In the genomic region with DNA sequence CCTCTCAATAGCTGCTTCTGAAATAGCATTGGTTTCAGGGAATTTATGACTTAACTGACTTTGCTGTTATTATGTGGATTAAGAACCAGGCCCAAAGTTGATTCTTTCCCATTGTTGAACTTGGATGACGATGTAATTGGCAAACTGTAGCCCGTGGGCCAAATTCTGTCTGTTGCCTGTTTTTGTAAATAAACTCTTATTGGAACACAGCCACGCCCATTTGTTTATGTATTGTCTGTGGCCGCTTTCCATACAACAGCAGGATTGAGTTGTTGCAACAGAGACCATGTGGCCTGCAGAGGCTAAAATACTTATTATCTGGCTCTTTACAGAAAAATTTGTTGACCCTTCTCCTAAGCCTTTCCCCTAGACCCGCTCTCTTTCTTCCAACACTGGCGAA, we compare ENCODE assay signal across 16 cellular contexts. TPM values are rescaled to one million over a fixed set of nuclear protein-coding genes. Genes with fewer than 3 reads are reported as not detected.
"Had no signal": no experiment of that assay in that cellular context is flagged by ENCODE, and none has a peak within 500 bp of the region (broad histone marks: within the 10 kb centered on the region; RNA-seq: fewer than 3 reads in every experiment).

No MANE protein-coding gene starts in this region.

- H3K4me3 Mint-ChIP-seq: activated CD4-positive, alpha-beta T cell treated with anti-CD3 and anti-CD28 coated beads, Interleukin-2, amount 10 ng/mL, durations not matched to agents 24 days and 14 days; activated CD8-positive, alpha-beta T cell treated with anti-CD3 and anti-CD28 coated beads, Interleukin-2, amount 10 ng/mL, durations not matched to agents 7 days and 5 days; activated naive CD8-positive, alpha-beta T cell treated with anti-CD3 and anti-CD28 coated beads, Interleukin-2, amount 10 ng/mL, durations not matched to agents 7 days and 5 days; dendritic cell treated with granulocyte-macrophage colony-stimulating factor and Interleukin-4, amounts not matched to agents 40 ng/mL and 50 ng/mL, for 4 days; stimulated activated naive CD8-positive, alpha-beta T cell treated with anti-CD3 and anti-CD28 coated beads, Interleukin-15, amount 100 ng/mL, for 72 hours had no signal

- H3K27me3 ChIP-seq: sigmoid colon, upper lobe of right lung had no signal

- H3K36me3 ChIP-seq: sigmoid colon, spleen, upper lobe of right lung had no signal

- H3K4me3 ChIP-seq: psoas muscle, sigmoid colon, spleen, upper lobe of right lung had no signal

- H3K9me3 ChIP-seq: psoas muscle, upper lobe of right lung had no signal

- DNase-seq: activated CD4-positive, alpha-beta T cell treated with anti-CD3 and anti-CD28 coated beads, Interleukin-2, amount 10 ng/mL, durations not matched to agents 24 days and 14 days; activated CD8-positive, alpha-beta T cell treated with anti-CD3 and anti-CD28 coated beads, Interleukin-2, amount 10 ng/mL, durations not matched to agents 7 days and 5 days; activated naive CD8-positive, alpha-beta T cell treated with anti-CD3 and anti-CD28 coated beads, Interleukin-2, amount 10 ng/mL, durations not matched to agents 7 days and 5 days; cerebellar nuclear complex; effector memory CD4-positive, alpha-beta T cell; hippocampal formation; kidney; left ventricle myocardium superior; psoas muscle; sigmoid colon; spleen; stimulated activated naive CD8-positive, alpha-beta T cell treated with anti-CD3 and anti-CD28 coated beads, Interleukin-15, amount 100 ng/mL, for 72 hours; T-helper 2 cell; upper lobe of right lung had no signal

- H3K27ac Mint-ChIP-seq: activated CD4-positive, alpha-beta T cell treated with anti-CD3 and anti-CD28 coated beads, Interleukin-2, amount 10 ng/mL, durations not matched to agents 24 days and 14 days; activated CD8-positive, alpha-beta T cell treated with anti-CD3 and anti-CD28 coated beads, Interleukin-2, amount 10 ng/mL, durations not matched to agents 7 days and 5 days; activated naive CD8-positive, alpha-beta T cell treated with anti-CD3 and anti-CD28 coated beads, Interleukin-2, amount 10 ng/mL, durations not matched to agents 7 days and 5 days; dendritic cell treated with granulocyte-macrophage colony-stimulating factor and Interleukin-4, amounts not matched to agents 40 ng/mL and 50 ng/mL, for 4 days; stimulated activated naive CD8-positive, alpha-beta T cell treated with anti-CD3 and anti-CD28 coated beads, Interleukin-15, amount 100 ng/mL, for 72 hours had no signal

- H3K27ac ChIP-seq: epithelial cell of prostate, psoas muscle, sigmoid colon, spleen, upper lobe of right lung had no signal

- ATAC-seq: activated CD8-positive, alpha-beta T cell treated with anti-CD3 and anti-CD28 coated beads, Interleukin-2, amount 10 ng/mL, durations not matched to agents 7 days and 5 days; left ventricle myocardium superior; psoas muscle; stimulated activated naive CD8-positive, alpha-beta T cell treated with anti-CD3 and anti-CD28 coated beads, Interleukin-15, amount 100 ng/mL, for 72 hours; upper lobe of right lung had no signal

- H3K27me3 Mint-ChIP-seq: activated naive CD8-positive, alpha-beta T cell treated with anti-CD3 and anti-CD28 coated beads, Interleukin-2, amount 10 ng/mL, durations not matched to agents 7 days and 5 days; dendritic cell treated with granulocyte-macrophage colony-stimulating factor and Interleukin-4, amounts not matched to agents 40 ng/mL and 50 ng/mL, for 4 days had no signal

- H3K36me3 Mint-ChIP-seq: activated naive CD8-positive, alpha-beta T cell treated with anti-CD3 and anti-CD28 coated beads, Interleukin-2, amount 10 ng/mL, durations not matched to agents 7 days and 5 days had no signal

- H3K4me1 ChIP-seq: psoas muscle, spleen, upper lobe of right lung had no signal

- H3K9me3 Mint-ChIP-seq: activated CD4-positive, alpha-beta T cell treated with anti-CD3 and anti-CD28 coated beads, Interleukin-2, amount 10 ng/mL, durations not matched to agents 24 days and 14 days; activated naive CD8-positive, alpha-beta T cell treated with anti-CD3 and anti-CD28 coated beads, Interleukin-2, amount 10 ng/mL, durations not matched to agents 7 days and 5 days; dendritic cell treated with granulocyte-macrophage colony-stimulating factor and Interleukin-4, amounts not matched to agents 40 ng/mL and 50 ng/mL, for 4 days; stimulated activated naive CD8-positive, alpha-beta T cell treated with anti-CD3 and anti-CD28 coated beads, Interleukin-15, amount 100 ng/mL, for 72 hours had no signal

- H3K4me1 Mint-ChIP-seq: activated CD4-positive, alpha-beta T cell treated with anti-CD3 and anti-CD28 coated beads, Interleukin-2, amount 10 ng/mL, durations not matched to agents 24 days and 14 days; activated naive CD8-positive, alpha-beta T cell treated with anti-CD3 and anti-CD28 coated beads, Interleukin-2, amount 10 ng/mL, durations not matched to agents 7 days and 5 days; stimulated activated naive CD8-positive, alpha-beta T cell treated with anti-CD3 and anti-CD28 coated beads, Interleukin-15, amount 100 ng/mL, for 72 hours had no signal

RNA-seq across cellular contexts. Expression of a gene that starts 31.6 kb away (rescaled TPM):
- total RNA-seq: activated CD8-positive, alpha-beta T cell treated with anti-CD3 and anti-CD28 coated beads, Interleukin-2, amount 10 ng/mL, durations not matched to agents 7 days and 5 days had no signal
